ENCODE assay signal across 8 cellular contexts in genomic region chrX:68183612-68184214, GRCh38.
DNase-seq lines count a peak whose midpoint lies in the region; ATAC-seq and TF ChIP-seq lines count a peak whose summit lies in the region.

No MANE protein-coding gene starts in this region.

- no peak overlapping the region for H3K9ac ChIP-seq in mesendoderm (ENCODE audit: low read length)

- H2AK5ac ChIP-seq in mesendoderm (ENCODE audit: low read length): no peak overlapping the region

- no peak for ATAC-seq in stimulated activated naive CD8-positive, alpha-beta T cell treated with anti-CD3 and anti-CD28 coated beads, Interleukin-15, amount 100 ng/mL, for 72 hours
- no peak for ATAC-seq in omental fat pad (ENCODE audit: low FRiP score)

- DNase-seq in ELR (ENCODE audit: low read depth) (peak; percentile 58), amniotic stem cell (lab: John Stamatoyannopoulos, UW) (peak; percentile 10), mesendoderm (peak; percentile 40), NCI-H2029 treated with DMSO at 0.1 percent for 48 hours (lab: John Stamatoyannopoulos, UW) (no peak), omental fat pad (ENCODE audit: low spot score) (no peak)
- DNase-seq in activated CD4-positive, alpha-beta T cell treated with anti-CD3 and anti-CD28 coated beads for 1 hour: no peak
- DNase-seq in stimulated activated naive CD8-positive, alpha-beta T cell treated with anti-CD3 and anti-CD28 coated beads, Interleukin-15, amount 100 ng/mL, for 72 hours: no peak

- no peak overlapping the region for H3K4me2 ChIP-seq in mesendoderm (ENCODE audit: low read length)

- H3K23ac ChIP-seq in mesendoderm (ENCODE audit: low read length): no peak overlapping the region

- H3K9me3 Mint-ChIP-seq in stimulated activated naive CD8-positive, alpha-beta T cell treated with anti-CD3 and anti-CD28 coated beads, Interleukin-15, amount 100 ng/mL, for 72 hours: no peaks in the 10 kb centered on the region

- no peak overlapping the region for H2BK5ac ChIP-seq in mesendoderm (ENCODE audit: low read length)

- H3K4me1 Mint-ChIP-seq in stimulated activated naive CD8-positive, alpha-beta T cell treated with anti-CD3 and anti-CD28 coated beads, Interleukin-15, amount 100 ng/mL, for 72 hours: no peaks in the 10 kb centered on the region

- H4K8ac ChIP-seq in mesendoderm (ENCODE audit: low read depth, low read length): no peak overlapping the region

- H3K27me3 Mint-ChIP-seq in stimulated activated naive CD8-positive, alpha-beta T cell treated with anti-CD3 and anti-CD28 coated beads, Interleukin-15, amount 100 ng/mL, for 72 hours: peaks cover 7% of the 10 kb centered on the region

- H3K79me1 ChIP-seq in mesendoderm (ENCODE audit: low read length): no peaks in the 10 kb centered on the region

- no peak overlapping the region for H3K4me3 Mint-ChIP-seq in stimulated activated naive CD8-positive, alpha-beta T cell treated with anti-CD3 and anti-CD28 coated beads, Interleukin-15, amount 100 ng/mL, for 72 hours

- no peak overlapping the region for H3K4ac ChIP-seq in mesendoderm (ENCODE audit: low read depth, low read length)

- TF ChIP-seq CTCF in LNCAP (IDR thresholded peaks at IDR 0.05): peak; percentile 57
- no peak for TF ChIP-seq CTCF in omental fat pad (IDR thresholded peaks at IDR 0.05)

- H2BK15ac ChIP-seq in mesendoderm (replicated peaks; ENCODE audit: low read depth): no peak overlapping the region

- H3K4me1 ChIP-seq in mesendoderm (ENCODE audit: control insufficient read depth, low read depth, low read length): no peaks in the 10 kb centered on the region

- WGBS in mesendoderm (ENCODE audit: extremely low coverage, insufficient coverage, low lambda C conversion rate): no CpG with 5 or more reads among the region's 4 CpGs

- no peak overlapping the region for H3K27ac ChIP-seq in mesendoderm (ENCODE audit: low read depth, low read length)

- H2BK120ac ChIP-seq in mesendoderm (ENCODE audit: low read depth, low read length): no peak overlapping the region

- no peak overlapping the region for H3K4me3 ChIP-seq in mesendoderm (ENCODE audit: low read length)

- no peak overlapping the region for H3K27ac Mint-ChIP-seq in stimulated activated naive CD8-positive, alpha-beta T cell treated with anti-CD3 and anti-CD28 coated beads, Interleukin-15, amount 100 ng/mL, for 72 hours

- no peaks in the 10 kb centered on the region for H3K27me3 ChIP-seq in mesendoderm (ENCODE audit: insufficient read depth, low read length, poor library complexity)

- H4K5ac ChIP-seq in mesendoderm (ENCODE audit: low read length): no peak overlapping the region

- no peak overlapping the region for H3K56ac ChIP-seq in mesendoderm (ENCODE audit: low read length)

- H3K18ac ChIP-seq in mesendoderm (ENCODE audit: low read length): no peak overlapping the region

- no peaks in the 10 kb centered on the region for H3K79me2 ChIP-seq in mesendoderm (ENCODE audit: control insufficient read depth, insufficient read depth, low read length)

- no peaks in the 10 kb centered on the region for H3K36me3 ChIP-seq in mesendoderm (ENCODE audit: control insufficient read depth, insufficient read depth, low read length)

Comparison
In these comparisons a context has a peak if more than half of its experiments do, and no peak if none do; other contexts are left out.
1. DNase-seq: peak in ELR (single experiment), amniotic stem cell (single experiment) and mesendoderm (single experiment); none in NCI-H2029 treated with DMSO at 0.1 percent for 48 hours (single experiment), activated CD4-positive, alpha-beta T cell treated with anti-CD3 and anti-CD28 coated beads for 1 hour (single experiment), stimulated activated naive CD8-positive, alpha-beta T cell treated with anti-CD3 and anti-CD28 coated beads, Interleukin-15, amount 100 ng/mL, for 72 hours (0 of 2) and omental fat pad (single experiment).